18 cellular contexts compared by ENCODE assay signal in the genomic region with DNA sequence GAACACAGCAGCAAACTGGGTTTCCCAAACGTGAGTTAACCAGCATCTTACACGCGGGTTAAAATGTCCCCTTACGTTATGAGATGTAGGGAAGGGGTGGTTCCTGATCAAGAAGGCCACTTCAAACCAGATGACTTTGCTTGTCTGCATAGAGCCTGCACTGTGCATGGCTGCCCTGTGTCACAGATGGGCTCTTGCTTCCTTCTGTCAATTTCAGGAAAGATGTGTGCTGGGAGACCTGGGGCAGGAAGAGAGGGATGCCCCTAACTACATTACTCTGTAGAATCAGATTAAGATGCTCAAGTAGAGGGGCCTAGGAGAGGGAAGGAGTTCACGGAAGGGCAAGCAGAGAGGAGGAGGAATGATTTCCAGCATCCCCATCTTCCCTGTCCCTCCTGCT.
DNase-seq lines count a peak whose midpoint lies in the region; ATAC-seq, FAIRE-seq and TF ChIP-seq lines count a peak whose summit lies in the region.
"Had no signal": no experiment of that assay in that cellular context is flagged by ENCODE, and none has a peak within 500 bp of the region (broad histone marks: within the 10 kb centered on the region; RNA-seq: fewer than 3 reads in every experiment).

No MANE protein-coding gene starts in this region.

- H3K36me3 ChIP-seq in DOHH2 (ENCODE audit: control insufficient read depth, low read length), result no peaks in the 10 kb centered on the region
- no peaks in the 10 kb centered on the region for H3K36me3 ChIP-seq in K562 (ENCODE audit: control insufficient read depth, insufficient read depth, low read length)
- H3K36me3 ChIP-seq in trophoblast cell (ENCODE audit: control insufficient read depth in 1 of 2, insufficient read depth in 2 of 2, low read length in 2 of 2), result peaks cover 0 to 2% of the 10 kb centered on the region in 2 experiments
- no peaks in the 10 kb centered on the region for H3K36me3 ChIP-seq in CD8-positive, alpha-beta memory T cell (ENCODE audit: insufficient read depth, low read length)
- H3K36me3 ChIP-seq: SJSA1 had no signal

- CTCF ChIA-PET in K562 (lab: Yijun Ruan, JAX; ENCODE audit: low intra/inter-chr PET ratio), result no interaction called here
- CTCF ChIA-PET in CD8-positive, alpha-beta memory T cell (lab: Charles Lee), result interaction anchor here (2.0 kb wide), 1 partner anchor 36 kb away, joined by 5 read pairs; no protein-coding TSS in a partner anchor

- peak overlapping the region; percentile 52; the same call in 1 of the 2 replicates for H2AFZ ChIP-seq in K562 (ENCODE audit: low read depth, low read length)
- no peak overlapping the region for H2AFZ ChIP-seq in trophoblast cell (ENCODE audit: insufficient read depth, low read length, poor library complexity)

- no peak overlapping the region for H4K12ac ChIP-seq in trophoblast cell (ENCODE audit: low read depth, low read length)

- peak overlapping the region in 2 of 8 donors; percentile 81 to 82 for H3K27ac Mint-ChIP-seq in CD8-positive, alpha-beta memory T cell

- H4K91ac ChIP-seq in trophoblast cell (ENCODE audit: low read depth, low read length), result peak overlapping the region; percentile 43

- TF ChIP-seq EP300 in K562 (IDR thresholded peaks at IDR 0.05; ENCODE audit: low read length), result no peak

- WGBS in K562 (ENCODE audit: insufficient coverage, low coverage, missing lambda C conversion rate), result 13% methylated on average over 5 of the region's 5 CpGs
- WGBS in trophoblast cell (ENCODE audit: extremely low coverage, insufficient coverage, insufficient read length), result no CpG with 5 or more reads among the region's 5 CpGs

- no peaks in the 10 kb centered on the region for H3K9me3 Mint-ChIP-seq in CD8-positive, alpha-beta memory T cell

- no peak for TF ChIP-seq RAD21 in K562 (CRISPR knock-in tag; conservative IDR thresholded peaks at IDR 0.05 in 1 of 2, IDR thresholded peaks at IDR 0.05 in 1 of 2)

- H3K27me3 ChIP-seq in DOHH2 (ENCODE audit: control insufficient read depth, low read length) (no peaks in the 10 kb centered on the region), K562 (ENCODE audit: control insufficient read depth in 2 of 2, insufficient read depth in 2 of 2, low read length in 2 of 2) (no peaks in the 10 kb centered on the region), trophoblast cell (ENCODE audit: insufficient read depth, low read length) (no peaks in the 10 kb centered on the region)
- no peaks in the 10 kb centered on the region for H3K27me3 ChIP-seq in CD8-positive, alpha-beta memory T cell (ENCODE audit: insufficient read depth, low read length, poor library complexity, severe bottlenecking)
- H3K27me3 ChIP-seq: SJSA1 had no signal

- no peak overlapping the region for H3K18ac ChIP-seq in trophoblast cell (ENCODE audit: low read length)

- POLR2A ChIA-PET in K562 (lab: Yijun Ruan, JAX), result interaction anchor here (0.7 kb wide), 1 partner anchor 16 kb away, joined by 5 read pairs; no protein-coding TSS in a partner anchor
- POLR2A ChIA-PET in CD8-positive, alpha-beta memory T cell (lab: Charles Lee), result no interaction called here

- peaks cover 10 to 34% (median 15%) of the 10 kb centered on the region in 3 donors for H3K4me1 Mint-ChIP-seq in CD8-positive, alpha-beta memory T cell

- H3K79me2 ChIP-seq in DOHH2 (ENCODE audit: control insufficient read depth, low read length) (no peaks in the 10 kb centered on the region), K562 (ENCODE audit: control insufficient read depth, insufficient read depth, low read length) (no peaks in the 10 kb centered on the region), trophoblast cell (ENCODE audit: control insufficient read depth, insufficient read depth, low read length, poor library complexity) (no peaks in the 10 kb centered on the region)

- no peak for TF ChIP-seq POLR2A in K562 (conservative IDR thresholded peaks at IDR 0.05)

- no peaks in the 10 kb centered on the region for H3K9me2 ChIP-seq in DOHH2 (replicated peaks; ENCODE audit: control insufficient read depth, low read length)

- H2BK120ac ChIP-seq in trophoblast cell (ENCODE audit: insufficient read depth, low read length, poor library complexity), result peak overlapping the region; percentile 55

- H2AK5ac ChIP-seq in trophoblast cell (ENCODE audit: low read length), result peak overlapping the region; percentile 47

- H3K23ac ChIP-seq in trophoblast cell (ENCODE audit: low read length), result no peak overlapping the region

- no peak overlapping the region for H3K4ac ChIP-seq in trophoblast cell (ENCODE audit: low read depth, low read length)

- peaks cover 41% of the 10 kb centered on the region for H3F3A ChIP-seq in DOHH2 (ENCODE audit: control insufficient read depth, insufficient read depth)

- TF ChIP-seq CTCF in DOHH2 (IDR thresholded peaks at IDR 0.05; ENCODE audit: low read depth, low read length, poor library complexity, severe bottlenecking) (no peak), K562 (IDR thresholded peaks at IDR 0.05 in 2 of 3, conservative IDR thresholded peaks at IDR 0.05 in 1 of 3; ENCODE audit: insufficient read depth in 2 of 3, low read depth in 1 of 3, low read length in 3 of 3) (no peak), foreskin fibroblast (IDR thresholded peaks at IDR 0.05; ENCODE audit: low read depth, low read length) (no peak)

- intact Hi-C loops in K562 (cut with micrococcal nuclease), result no loop called here

- no peaks in the 10 kb centered on the region for H4K20me1 ChIP-seq in DOHH2 (ENCODE audit: control insufficient read depth, insufficient read depth, low read depth, low read length)
- H4K20me1 ChIP-seq in K562 (replicated peaks; ENCODE audit: control insufficient read depth, insufficient read depth, low read length), result no peaks in the 10 kb centered on the region

- H3K36me3 Mint-ChIP-seq in CD8-positive, alpha-beta memory T cell, result peaks cover 0 to 3% (median 3%) of the 10 kb centered on the region in 3 donors

- H2BK12ac ChIP-seq in trophoblast cell (ENCODE audit: low read length), result peak overlapping the region; percentile 65

- no peak overlapping the region for H4K8ac ChIP-seq in trophoblast cell (ENCODE audit: low read depth, low read length)

- H3K9me3 ChIP-seq in DOHH2 (ENCODE audit: control insufficient read depth, insufficient read depth, low read length) (no peaks in the 10 kb centered on the region), K562 (replicated peaks; ENCODE audit: control insufficient read depth, insufficient read depth, low read depth, low read length) (no peaks in the 10 kb centered on the region), trophoblast cell (ENCODE audit: insufficient read depth, low read depth, low read length) (no peaks in the 10 kb centered on the region)
- H3K9me3 ChIP-seq in CD8-positive, alpha-beta memory T cell (ENCODE audit: low read length), result no peaks in the 10 kb centered on the region
- H3K9me3 ChIP-seq: SJSA1 had no signal

- peak; percentile 31 for DNase-seq in NCI-H82 treated with DMSO at 0.1 percent for 48 hours (lab: John Stamatoyannopoulos, UW; ENCODE audit: unreplicated experiment)
- DNase-seq in K562 (ENCODE audit: extremely low read depth in 1 of 4, low spot score in 3 of 4), result no peak
- no peak for DNase-seq in trophoblast cell
- no peak for DNase-seq in CD8-positive, alpha-beta memory T cell
- no peak for DNase-seq in foreskin fibroblast
- DNase-seq: DMS 273 treated with DMSO at 0.1 percent for 48 hours, H7, NCI-H1048, NCI-H2081 treated with DMSO at 0.1 percent for 48 hours, NCI-H2227 treated with DMSO at 0.1 percent for 48 hours, NCI-H524 treated with DMSO at 0.1 percent for 48 hours had no signal

- H2BK5ac ChIP-seq in trophoblast cell (ENCODE audit: low read depth, low read length, poor library complexity), result no peak overlapping the region

- no peak overlapping the region for H3K14ac ChIP-seq in trophoblast cell (ENCODE audit: low read length)

- H3K4me2 ChIP-seq in DOHH2 (ENCODE audit: low read length) (peak overlapping the region; percentile 26; the same call in 1 of the 2 replicates), K562 (ENCODE audit: insufficient read depth, low read length) (no peak overlapping the region), trophoblast cell (ENCODE audit: low read length) (no peak overlapping the region)

- H3K4me1 ChIP-seq in DOHH2 (ENCODE audit: control insufficient read depth, low read length) (peaks cover 66% of the 10 kb centered on the region), K562 (replicated peaks in 1 of 2; ENCODE audit: control insufficient read depth in 2 of 2, insufficient read depth in 2 of 2, low read length in 2 of 2) (peaks cover 0 to 6% of the 10 kb centered on the region in 2 experiments; a peak in 2 of 5 replicates), trophoblast cell (ENCODE audit: control insufficient read depth in 1 of 2, insufficient read depth in 2 of 2, low read length in 2 of 2) (peaks cover 8% of the 10 kb centered on the region in 2 experiments)
- H3K4me1 ChIP-seq in CD8-positive, alpha-beta memory T cell (ENCODE audit: insufficient read depth, low read length), result peaks cover 18% of the 10 kb centered on the region

- no peaks in the 10 kb centered on the region for H3K9me1 ChIP-seq in K562 (ENCODE audit: control insufficient read depth, insufficient read depth, low read length)

- no peak overlapping the region for H3K4me3 Mint-ChIP-seq in CD8-positive, alpha-beta memory T cell

- peaks cover 13% of the 10 kb centered on the region for H3K79me1 ChIP-seq in trophoblast cell (ENCODE audit: low read length)

- BruUV-seq in K562 (replicated peaks; lab: Mats Ljungman, UMichigan), result no TSS peak

- H3K4me3 ChIP-seq in DOHH2 (ENCODE audit: low read length), result no peak overlapping the region
- no peak overlapping the region for H3K4me3 ChIP-seq in K562
- H3K4me3 ChIP-seq in trophoblast cell (ENCODE audit: low read depth, low read length), result no peak overlapping the region
- no peak overlapping the region for H3K4me3 ChIP-seq in CD8-positive, alpha-beta memory T cell (ENCODE audit: low read length)
- no peak overlapping the region for H3K4me3 ChIP-seq in foreskin fibroblast (ENCODE audit: low read depth in 1 of 2, low read length in 2 of 2)
- H3K4me3 ChIP-seq: SJSA1 had no signal

- in situ Hi-C loops in K562 (cut with MboI), result no loop called here

- no peak; the same call in 2 of the 3 replicates for ATAC-seq in K562
- no peak for ATAC-seq in GM18867 (IDR thresholded peaks at IDR 0.05; ENCODE audit: unreplicated experiment)

- peaks cover 0 to 3% of the 10 kb centered on the region in 2 donors for H3K27me3 Mint-ChIP-seq in CD8-positive, alpha-beta memory T cell

- H3K9ac ChIP-seq in K562 (ENCODE audit: insufficient read depth in 1 of 2, low read depth in 2 of 2, low read length in 2 of 2) (no peak overlapping the region), trophoblast cell (ENCODE audit: low read length) (no peak overlapping the region)

- peak overlapping the region; percentile 2; the same call in 1 of the 2 replicates for H3K27ac ChIP-seq in DOHH2 (ENCODE audit: low read depth, low read length)
- H3K27ac ChIP-seq in K562 (ENCODE audit: extremely low read depth, low read depth, low read length), result no peak overlapping the region
- H3K27ac ChIP-seq in trophoblast cell (ENCODE audit: low read depth, low read length), result no peak overlapping the region
- H3K27ac ChIP-seq in CD8-positive, alpha-beta memory T cell (ENCODE audit: low read depth, low read length), result no peak overlapping the region
- H3K27ac ChIP-seq: C4-2B, HL-60, SJSA1 had no signal

- no peak for FAIRE-seq in K562 (lab: Jason Lieb, UNC)
- FAIRE-seq: GM19239, HTR-8/SVneo had no signal
